ENCODE assay signal across 18 cellular contexts in the genomic region with DNA sequence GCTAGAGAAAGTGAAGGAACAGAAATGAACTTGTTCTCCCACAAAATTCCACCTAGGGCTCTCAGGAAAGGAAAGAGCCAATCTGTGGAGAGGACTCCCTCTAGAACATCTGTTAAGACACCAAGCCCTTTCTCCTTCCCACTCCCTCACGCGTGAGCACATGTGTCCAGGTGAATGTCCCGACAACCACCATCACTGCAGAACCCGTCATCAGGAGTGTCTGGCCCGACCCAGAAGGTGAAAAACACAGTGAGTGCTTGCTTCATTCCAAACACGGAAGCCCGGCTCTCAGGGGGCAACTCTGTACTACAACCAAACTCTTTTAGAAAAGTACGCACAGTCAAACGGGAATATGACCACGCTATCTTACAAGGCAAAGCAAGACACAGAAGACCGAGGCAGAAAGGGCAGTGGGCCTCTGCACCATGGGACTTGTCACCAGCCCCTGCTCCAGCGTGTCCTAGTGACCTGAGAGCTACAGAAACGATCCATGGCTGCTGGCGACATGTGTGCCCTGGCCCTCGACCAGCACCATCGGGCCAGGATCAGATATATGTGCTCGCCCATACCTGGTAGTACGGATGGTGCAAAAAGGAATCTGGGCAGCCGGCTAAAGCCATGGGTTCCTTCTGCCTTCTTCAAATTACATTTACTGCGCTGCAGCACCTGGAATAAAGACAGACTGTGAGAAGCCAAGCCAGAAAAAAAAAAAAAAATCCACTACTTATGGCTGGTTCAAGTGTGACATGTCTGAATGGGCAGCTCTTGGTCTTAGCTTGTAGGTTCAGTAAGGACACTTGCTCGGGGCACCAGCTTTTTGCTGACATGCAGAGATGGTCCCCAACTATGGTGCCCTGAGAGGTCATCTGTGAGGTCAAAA.
"Had no signal": no experiment of that assay in that cellular context is flagged by ENCODE, and none has a peak within 500 bp of the region (broad histone marks: within the 10 kb centered on the region; RNA-seq: fewer than 3 reads in every experiment).

No MANE protein-coding gene starts in this region.

- DNase-seq: activated CD4-positive, alpha-beta T cell treated with anti-CD3 and anti-CD28 coated beads, Interleukin-2, amount 10 ng/mL, durations not matched to agents 7 days and 5 days; activated CD8-positive, alpha-beta memory T cell treated with anti-CD3 and anti-CD28 coated beads, Interleukin-2, amount 50 U/mL, for 4 hours; activated effector memory CD4-positive, alpha-beta T cell treated with anti-CD3 and anti-CD28 coated beads, Interleukin-2, amount 50 U/mL, for 16 hours; effector CD8-positive, alpha-beta T cell; esophagus squamous epithelium; natural killer cell; nucleus accumbens; stimulated activated CD4-positive, alpha-beta T cell treated with anti-CD3 and anti-CD28 coated beads, Interleukin-12 subunit alpha, Interleukin-12 subunit beta, amount 100 ng/mL, for 4 hours; stimulated activated CD4-positive, alpha-beta T cell treated with anti-CD3 and anti-CD28 coated beads, Interleukin-1b, Interleukin-23, amount 100 ng/mL, for 48 hours; stimulated activated CD8-positive, alpha-beta memory T cell treated with anti-CD3 and anti-CD28 coated beads, Interleukin-4, amount 100 ng/mL, for 48 hours; stimulated activated naive CD4-positive, alpha-beta T cell treated with Interleukin-2 at 50 U/mL for 16 hours; T-helper 1 cell; T1000 had no signal

- H3K27ac ChIP-seq: vagina had no signal

- H3K9me3 ChIP-seq: ascending aorta, esophagus squamous epithelium, tibial nerve, vagina had no signal

- H3K27me3 ChIP-seq: ascending aorta, esophagus squamous epithelium, tibial nerve, vagina had no signal

- H3K36me3 ChIP-seq: esophagus squamous epithelium, tibial nerve, vagina had no signal

- ATAC-seq: activated CD4-positive, CD25-positive, alpha-beta regulatory T cell treated with anti-CD3 and anti-CD28 coated beads, Interleukin-2, amount 50 U/mL, for 24 hours; natural killer cell had no signal

- H3K4me3 ChIP-seq: ascending aorta, esophagus squamous epithelium, lung, tibial nerve, vagina had no signal
